28 cellular contexts compared by ENCODE assay signal in genomic region chr6:77143659-77144447, GRCh38.
"Had no signal": no experiment of that assay in that cellular context is flagged by ENCODE, and none has a peak within 500 bp of the region (broad histone marks: within the 10 kb centered on the region; RNA-seq: fewer than 3 reads in every experiment).

No MANE protein-coding gene starts in this region.

- H3K27ac ChIP-seq: adrenal gland, breast epithelium, cardiac muscle cell, coronary artery, dorsolateral prefrontal cortex had no signal

- H3K36me3 ChIP-seq: adrenal gland, breast epithelium, cardiac muscle cell had no signal

- H3K4me1 ChIP-seq: adrenal gland, breast epithelium had no signal

- DNase-seq: activated CD4-positive, alpha-beta memory T cell treated with anti-CD3 and anti-CD28 coated beads for 36 hours; activated CD4-positive, alpha-beta T cell treated with anti-CD3 and anti-CD28 coated beads for 36 hours; activated CD4-positive, alpha-beta T cell treated with anti-CD3 and anti-CD28 coated beads, Interleukin-2, amount 10 ng/mL, durations not matched to agents 24 days and 14 days; activated CD4-positive, CD25-positive, alpha-beta regulatory T cell; activated CD4-positive, CD25-positive, alpha-beta regulatory T cell treated with anti-CD3 and anti-CD28 coated beads, Interleukin-2, amount 50 U/mL, for 72 hours; activated CD8-positive, alpha-beta memory T cell treated with anti-CD3 and anti-CD28 coated beads, Interleukin-2, amount 10 ng/mL, durations not matched to agents 7 days and 5 days; activated CD8-positive, alpha-beta memory T cell treated with anti-CD3 and anti-CD28 coated beads, Interleukin-2, amount 50 U/mL, for 4 hours; activated CD8-positive, alpha-beta T cell treated with anti-CD3 and anti-CD28 coated beads, Interleukin-2, amount 10 ng/mL, durations not matched to agents 7 days and 5 days; activated effector memory CD4-positive, alpha-beta T cell treated with anti-CD3 and anti-CD28 coated beads, Interleukin-2, amount 50 U/mL, for 16 hours; activated naive CD4-positive, alpha-beta T cell treated with anti-CD3 and anti-CD28 coated beads for 36 hours; activated naive CD8-positive, alpha-beta T cell treated with anti-CD3 and anti-CD28 coated beads for 36 hours; activated naive CD8-positive, alpha-beta T cell treated with anti-CD3 and anti-CD28 coated beads, Interleukin-2, amount 50 U/mL, for 24 hours; activated T-cell treated with anti-CD3 and anti-CD28 coated beads, Interleukin-2, amount 50 U/mL, for 1 hour; activated T-cell treated with anti-CD3 and anti-CD28 coated beads, Interleukin-2, amount 50 U/mL, for 48 hours; adrenal gland; amygdala; aorta; central memory CD4-positive, alpha-beta T cell; dorsolateral prefrontal cortex; effector memory CD4-positive, alpha-beta T cell; endodermal cell; foreskin fibroblast; head of caudate nucleus; T-helper 2 cell had no signal

- H3K9me3 ChIP-seq: adrenal gland, breast epithelium had no signal

- ATAC-seq: activated CD4-positive, alpha-beta T cell treated with anti-CD3 and anti-CD28 coated beads for 36 hours; activated CD8-positive, alpha-beta memory T cell treated with anti-CD3 and anti-CD28 coated beads, Interleukin-2, amount 10 ng/mL, durations not matched to agents 7 days and 5 days; activated CD8-positive, alpha-beta T cell treated with anti-CD3 and anti-CD28 coated beads, Interleukin-2, amount 10 ng/mL, durations not matched to agents 7 days and 5 days; activated naive CD8-positive, alpha-beta T cell treated with anti-CD3 and anti-CD28 coated beads, Interleukin-2, amount 50 U/mL, for 24 hours; esophagus mucosa had no signal

- H3K4me3 ChIP-seq: adrenal gland, breast epithelium, cardiac muscle cell, coronary artery, dorsolateral prefrontal cortex had no signal

- H3K27me3 ChIP-seq: adrenal gland, breast epithelium, cardiac muscle cell, dorsolateral prefrontal cortex had no signal
